8 cellular contexts compared by ENCODE assay signal in genomic region chr16:2008009-2008526, GRCh38. TPM values are rescaled to one million over a fixed set of nuclear protein-coding genes. Genes with fewer than 3 reads are reported as not detected.
DNase-seq lines count a peak whose midpoint lies in the region; ATAC-seq and TF ChIP-seq lines count a peak whose summit lies in the region.

No MANE protein-coding gene starts in this region.

- no peak for TF ChIP-seq POLR2A in right lobe of liver (IDR thresholded peaks at IDR 0.05)

- peak overlapping the region; percentile 84 for H3K4me3 Mint-ChIP-seq in CD8-positive, alpha-beta T cell

- H3K9me3 Mint-ChIP-seq in CD8-positive, alpha-beta T cell: no peaks in the 10 kb centered on the region

- no peaks in the 10 kb centered on the region for H3K27me3 Mint-ChIP-seq in CD8-positive, alpha-beta T cell (ENCODE audit: low read depth)

- no peaks in the 10 kb centered on the region for H3K27me3 ChIP-seq in CD8-positive, alpha-beta T cell (ENCODE audit: insufficient read depth, low read length)
- H3K27me3 ChIP-seq in right lobe of liver: no peaks in the 10 kb centered on the region

- no peak for ATAC-seq in CD8-positive, alpha-beta T cell
- ATAC-seq in right lobe of liver (peak in 1 of 4 donors; percentile 10), HG02642 (IDR thresholded peaks at IDR 0.05; ENCODE audit: poor library complexity, unreplicated experiment) (no peak)

- 3% methylated on average over 7 of the region's 15 CpGs for WGBS in right lobe of liver (ENCODE audit: insufficient coverage, low coverage, low lambda C conversion rate, missing lambda C conversion rate)

- CTCF ChIA-PET in CD8-positive, alpha-beta T cell (lab: Charles Lee): interaction anchor here (1.4 to 2.7 kb wide), 2 partner anchors 133 to 145 kb away, joined by 4 to 7 read pairs; no protein-coding TSS in a partner anchor

- H3K27ac ChIP-seq in CD8-positive, alpha-beta T cell (ENCODE audit: low read depth, low read length): peak overlapping the region; percentile 74
- H3K27ac ChIP-seq in right lobe of liver: peak overlapping the region in 2 of 3 donors; percentile 17 to 86

- H3K4me1 Mint-ChIP-seq in CD8-positive, alpha-beta T cell (ENCODE audit: low read depth): peaks cover 44% of the 10 kb centered on the region

- intact Hi-C loops in CD8-positive, alpha-beta T cell (cut with DNase I, micrococcal nuclease): loop anchor here (2.0 to 5.0 kb wide), 2 partner anchors 36 to 675 kb away; partner anchors contain the start of genes KCTD5 (in 1 of the 2) and TBL3 (in 1 of the 2)
- intact Hi-C loops in right lobe of liver (cut with DNase I): no loop called here

- POLR2A ChIA-PET in CD8-positive, alpha-beta T cell (lab: Charles Lee): interaction anchor here (1.0 to 2.8 kb wide), 4 partner anchors 16 to 147 kb away, joined by 3 to 18 read pairs (median 8); partner anchors contain the start of genes RPS2 and TRAF7

- no peak for TF ChIP-seq CTCF in CD8-positive, alpha-beta T cell (IDR thresholded peaks at IDR 0.05)
- no peak for TF ChIP-seq CTCF in right lobe of liver (IDR thresholded peaks at IDR 0.05)

- H3K27ac Mint-ChIP-seq in CD8-positive, alpha-beta T cell: peak overlapping the region; percentile 88

- H3K4me1 ChIP-seq in CD8-positive, alpha-beta T cell (ENCODE audit: insufficient read depth, low read length): peaks cover 60% of the 10 kb centered on the region
- peaks cover 0 to 36% (median 17%) of the 10 kb centered on the region in 4 donors for H3K4me1 ChIP-seq in right lobe of liver

- H3K9me3 ChIP-seq in CD8-positive, alpha-beta T cell (ENCODE audit: low read length): no peaks in the 10 kb centered on the region
- H3K9me3 ChIP-seq in right lobe of liver: no peaks in the 10 kb centered on the region

- peak in 2 of 7 experiments; percentile 56 to 57 for DNase-seq in CD8-positive, alpha-beta T cell
- DNase-seq in LHCN-M2 (ENCODE audit: low read depth) (peak; percentile 75), amniotic epithelial cell (ENCODE audit: low read depth) (peak; percentile 92), right lobe of liver (no peak), ureter (ENCODE audit: low spot score) (no peak), NCI-H748 (lab: John Stamatoyannopoulos, UW; ENCODE audit: unreplicated experiment) (no peak)
- DNase-seq in activated CD4-positive, alpha-beta T cell treated with anti-CD3 and anti-CD28 coated beads, Interleukin-2, amount 50 U/mL, for 4 hours: no peak

- peaks cover 4% of the 10 kb centered on the region for H3K36me3 Mint-ChIP-seq in CD8-positive, alpha-beta T cell

- H3K4me3 ChIP-seq in CD8-positive, alpha-beta T cell (ENCODE audit: low read depth, low read length): peak overlapping the region; percentile 79
- peak overlapping the region in 2 of 3 donors; percentile 95 to 99 for H3K4me3 ChIP-seq in right lobe of liver

- no peaks in the 10 kb centered on the region for H3K36me3 ChIP-seq in CD8-positive, alpha-beta T cell (ENCODE audit: insufficient read depth, low read length)
- peaks cover 0 to 5% (median 1%) of the 10 kb centered on the region in 4 donors for H3K36me3 ChIP-seq in right lobe of liver

RNA-seq across cellular contexts. Expression of gene ZNF598, which starts 1.6 kb away (rescaled TPM):
- 10 to 100 TPM; 49.0 to 50.8 TPM for total RNA-seq in CD8-positive, alpha-beta T cell
- total RNA-seq in LHCN-M2 (2014; rRNA removed): 37.2 and 47.5 TPM in 2 replicates
- 25.4 TPM for polyA plus RNA-seq in LHCN-M2 (2012)
- 10 to 100 TPM; 21.6 to 46.4 (median 25.0) TPM for total RNA-seq in right lobe of liver
- total RNA-seq in ureter: 46.4 TPM

RNA-seq across cellular contexts. Expression of gene NPW, which starts 11.5 kb away (rescaled TPM):
- total RNA-seq in CD8-positive, alpha-beta T cell: not detected
- total RNA-seq in LHCN-M2 (2014; rRNA removed) (1.3 TPM in 2 replicates), right lobe of liver (10 to 100 TPM in 2 of 6 experiments, 1 to 10 TPM in 4; 2.7 to 12.3 (median 8.2) TPM), ureter (not detected)
- polyA plus RNA-seq in LHCN-M2 (2012): 0.43 TPM

RNA-seq across cellular contexts. Expression of gene SYNGR3, which starts 18.3 kb away (rescaled TPM):
- total RNA-seq in CD8-positive, alpha-beta T cell: 1 to 10 TPM; 6.2 to 6.6 TPM
- 1.1 and 1.6 TPM in 2 replicates for total RNA-seq in LHCN-M2 (2014; rRNA removed)
- 0.97 TPM for polyA plus RNA-seq in LHCN-M2 (2012)
- total RNA-seq in right lobe of liver: under 1 TPM in 1 of 6 experiments, not detected in 5; 0.22 TPM
- total RNA-seq in ureter: 0.86 TPM

RNA-seq across cellular contexts. Expression of gene NHERF2, which starts 18.6 kb away (rescaled TPM):
- 1 to 10 TPM in 1 of 2 experiments, under 1 TPM in 1; 0.76 to 2.3 TPM for total RNA-seq in CD8-positive, alpha-beta T cell
- total RNA-seq in LHCN-M2 (2014; rRNA removed) (5.5 and 7.3 TPM in 2 replicates), right lobe of liver (100 to 1,000 TPM; 129 to 284 (median 186) TPM), ureter (106 TPM)
- 27.4 TPM for polyA plus RNA-seq in LHCN-M2 (2012)

RNA-seq across cellular contexts. Expression of gene GFER, which starts 24.1 kb away (rescaled TPM):
- 10 to 100 TPM; 15.6 to 16.1 TPM for total RNA-seq in CD8-positive, alpha-beta T cell
- total RNA-seq in LHCN-M2 (2014; rRNA removed): 26.0 and 30.5 TPM in 2 replicates
- polyA plus RNA-seq in LHCN-M2 (2012): 55.8 TPM
- total RNA-seq in right lobe of liver: 10 to 100 TPM; 16.1 to 18.6 (median 18.0) TPM
- 16.5 TPM for total RNA-seq in ureter

Comparison
In these comparisons a context has a peak if more than half of its experiments do, and no peak if none do; other contexts are left out.
1. DNase-seq: peak in LHCN-M2 (single experiment) and amniotic epithelial cell (single experiment); none in right lobe of liver (0 of 3), ureter (single experiment), activated CD4-positive, alpha-beta T cell treated with anti-CD3 and anti-CD28 coated beads, Interleukin-2, amount 50 U/mL, for 4 hours (0 of 2) and NCI-H748 (single experiment).
2. intact Hi-C loops: an anchor here in CD8-positive, alpha-beta T cell (2.0 to 5.0 kb wide); none called in right lobe of liver.